In the genomic region with DNA sequence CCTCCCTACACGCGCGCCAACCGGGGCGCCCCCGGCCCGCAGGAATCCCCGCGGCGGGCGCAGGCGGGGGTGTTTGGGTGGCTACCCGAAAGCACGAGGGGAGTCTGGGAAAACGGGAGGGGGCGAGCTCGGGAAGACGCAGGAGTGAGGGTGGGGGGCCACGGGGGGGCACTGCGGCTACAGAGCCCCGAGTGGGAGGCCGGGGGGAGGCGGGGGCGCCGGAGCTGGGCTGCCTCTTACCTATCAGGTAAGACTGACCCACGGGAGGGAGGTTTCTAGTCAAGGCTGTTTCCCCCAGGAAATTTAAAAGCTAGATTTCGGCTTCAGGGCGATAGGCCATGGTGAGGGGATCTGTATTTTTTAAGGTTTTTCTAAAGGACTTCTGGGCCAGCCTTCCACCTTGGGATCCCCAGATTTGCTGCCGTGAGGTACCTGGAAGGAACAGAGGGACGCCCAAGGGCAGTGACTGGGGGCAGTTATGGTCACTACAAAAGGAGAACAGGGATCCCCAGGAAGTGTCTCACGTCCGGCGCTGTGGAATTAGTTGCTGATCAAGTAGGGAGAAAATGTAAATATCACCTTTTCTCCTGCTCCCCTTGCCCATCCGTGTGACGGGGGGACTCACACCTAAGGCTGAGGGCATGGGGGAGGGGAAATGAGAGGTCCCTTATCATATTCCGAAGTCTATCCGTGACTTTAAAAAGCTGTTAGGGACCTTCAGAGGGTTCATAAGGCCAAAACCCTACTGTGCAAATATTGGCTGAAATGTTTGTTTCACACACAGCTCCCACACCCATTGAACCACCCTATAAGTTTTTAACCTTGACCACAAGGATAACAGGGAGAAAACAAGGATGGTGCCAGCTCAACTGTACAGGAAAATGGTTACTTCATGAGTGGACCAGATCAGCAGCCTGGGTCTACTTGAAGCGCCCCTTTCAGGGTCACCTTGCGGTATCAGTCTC, we compare ENCODE assay signal across 8 cellular contexts. TPM values are rescaled to one million over a fixed set of nuclear protein-coding genes. Genes with fewer than 3 reads are reported as not detected.
DNase-seq lines count a peak whose midpoint lies in the region; ATAC-seq and TF ChIP-seq lines count a peak whose summit lies in the region.

No MANE protein-coding gene starts in this region.

- H3K4me3 Mint-ChIP-seq in activated CD8-positive, alpha-beta memory T cell treated with anti-CD3 and anti-CD28 coated beads, Interleukin-2, amount 10 ng/mL, durations not matched to agents 7 days and 5 days: peak overlapping the region; percentile 86

- no peak overlapping the region for H3K9ac ChIP-seq in parathyroid adenoma

- CTCF ChIA-PET in AG04450 (lab: Charles Lee): interaction anchor here (0.6 to 7.2 kb wide), 27 partner anchors 14 to 1139 kb away, joined by 3 to 105 read pairs (median 4); no protein-coding TSS in a partner anchor
- CTCF ChIA-PET in activated CD8-positive, alpha-beta memory T cell treated with anti-CD3 and anti-CD28 coated beads, Interleukin-2, amount 10 ng/mL, durations not matched to agents 7 days and 5 days (lab: Charles Lee): interaction anchor here (0.5 to 7.0 kb wide), 20 partner anchors 11 to 1135 kb away, joined by 3 to 58 read pairs (median 4); a partner anchor contains a TSS

- H3K27me3 Mint-ChIP-seq in activated CD8-positive, alpha-beta memory T cell treated with anti-CD3 and anti-CD28 coated beads, Interleukin-2, amount 10 ng/mL, durations not matched to agents 7 days and 5 days: peaks cover 13% of the 10 kb centered on the region

- no peaks in the 10 kb centered on the region for H3K36me3 Mint-ChIP-seq in activated CD8-positive, alpha-beta memory T cell treated with anti-CD3 and anti-CD28 coated beads, Interleukin-2, amount 10 ng/mL, durations not matched to agents 7 days and 5 days

- TF ChIP-seq CTCF in AG04450 (IDR thresholded peaks at IDR 0.05; ENCODE audit: low read depth, low read length) (no peak), parathyroid adenoma (IDR thresholded peaks at IDR 0.05) (peak; percentile 20)

- H2AFZ ChIP-seq in parathyroid adenoma: peak overlapping the region; percentile 72

- DNase-seq in AG04450 (ENCODE audit: low read depth, low spot score) (no peak), HAP-1 (ENCODE audit: low spot score in 2 of 2) (no peak), head of caudate nucleus (peak in 23 of 42 donors; percentile 8 to 76 (median 45)), AG08395 (ENCODE audit: low spot score) (no peak)
- DNase-seq in activated CD8-positive, alpha-beta memory T cell treated with anti-CD3 and anti-CD28 coated beads, Interleukin-2, amount 10 ng/mL, durations not matched to agents 7 days and 5 days: no peak

- no peaks in the 10 kb centered on the region for H3K79me2 ChIP-seq in parathyroid adenoma

- ATAC-seq in activated CD8-positive, alpha-beta memory T cell treated with anti-CD3 and anti-CD28 coated beads, Interleukin-2, amount 10 ng/mL, durations not matched to agents 7 days and 5 days: no peak
- ATAC-seq in HG03565 (IDR thresholded peaks at IDR 0.05; ENCODE audit: unreplicated experiment): no peak
- no peak for ATAC-seq in HG03097 (IDR thresholded peaks at IDR 0.05; ENCODE audit: low FRiP score, unreplicated experiment)

- in situ Hi-C loops in HAP-1 (cut with MboI; ENCODE audit: low sequenced_read_pairs): loop anchor here (10.0 to 25.0 kb wide), 2 partner anchors 185 to 1138 kb away; no protein-coding TSS in a partner anchor

- peaks cover 31% of the 10 kb centered on the region for H3K4me1 Mint-ChIP-seq in activated CD8-positive, alpha-beta memory T cell treated with anti-CD3 and anti-CD28 coated beads, Interleukin-2, amount 10 ng/mL, durations not matched to agents 7 days and 5 days

- H3K27me3 ChIP-seq in AG04450 (ENCODE audit: control insufficient read depth, insufficient read depth, low read length): no peaks in the 10 kb centered on the region
- H3K27me3 ChIP-seq in HAP-1 (ENCODE audit: low read depth): no peaks in the 10 kb centered on the region
- H3K27me3 ChIP-seq in parathyroid adenoma (ENCODE audit: control insufficient read depth, insufficient read depth, low read length): no peaks in the 10 kb centered on the region

- H3K27ac Mint-ChIP-seq in activated CD8-positive, alpha-beta memory T cell treated with anti-CD3 and anti-CD28 coated beads, Interleukin-2, amount 10 ng/mL, durations not matched to agents 7 days and 5 days: peak overlapping the region; percentile 83

- H3K9me3 Mint-ChIP-seq in activated CD8-positive, alpha-beta memory T cell treated with anti-CD3 and anti-CD28 coated beads, Interleukin-2, amount 10 ng/mL, durations not matched to agents 7 days and 5 days (ENCODE audit: low read depth): no peaks in the 10 kb centered on the region

- peak overlapping the region; percentile 91 for H3K4me3 ChIP-seq in AG04450 (ENCODE audit: low read depth, low read length)
- H3K4me3 ChIP-seq in HAP-1: peak overlapping the region; percentile 60
- H3K4me3 ChIP-seq in parathyroid adenoma (ENCODE audit: low read depth, low read length): peak overlapping the region; percentile 64

- H3K36me3 ChIP-seq in HAP-1 (replicated peaks) (no peaks in the 10 kb centered on the region), parathyroid adenoma (ENCODE audit: control insufficient read depth, insufficient read depth, low read length) (no peaks in the 10 kb centered on the region)

- H3K4me1 ChIP-seq in HAP-1 (no peaks in the 10 kb centered on the region), parathyroid adenoma (peaks cover 4% of the 10 kb centered on the region)

- H3K27ac ChIP-seq in AG04450 (ENCODE audit: low read depth, low read length) (peak overlapping the region; percentile 85), parathyroid adenoma (peak overlapping the region; percentile 82)

- H3K4me2 ChIP-seq in parathyroid adenoma (ENCODE audit: low read length): peak overlapping the region; percentile 96

- intact Hi-C loops in head of caudate nucleus (cut with DNase I): loop anchor here (5.0 to 10.0 kb wide), 4 partner anchors 32 to 1133 kb away; no protein-coding TSS in a partner anchor

- POLR2A ChIA-PET in AG04450 (lab: Yijun Ruan, JAX): interaction anchor here (0.6 to 1.5 kb wide), 4 partner anchors 45 to 696 kb away, joined by 3 to 6 read pairs (median 4); no protein-coding TSS in a partner anchor

- H3K9me3 ChIP-seq in AG04450 (ENCODE audit: control insufficient read depth, insufficient read depth, low read length): peaks cover 14% of the 10 kb centered on the region; the same call in 1 of the 2 replicates
- no peaks in the 10 kb centered on the region for H3K9me3 ChIP-seq in HAP-1
- no peaks in the 10 kb centered on the region for H3K9me3 ChIP-seq in parathyroid adenoma (ENCODE audit: control insufficient read depth, low read length)

RNA-seq across cellular contexts. Expression of a gene that starts 0.6 kb away (rescaled TPM):
- 32.9 and 36.6 TPM in 2 replicates for polyA plus RNA-seq in AG04450 (2011; rRNA removed)
- 68.0 and 68.9 TPM in 2 replicates for polyA minus RNA-seq in AG04450 (2011; rRNA and poly(A)+ RNA removed)
- total RNA-seq in activated CD8-positive, alpha-beta memory T cell treated with anti-CD3 and anti-CD28 coated beads, Interleukin-2, amount 10 ng/mL, durations not matched to agents 7 days and 5 days: 1 to 10 TPM; 4.5 to 5.8 TPM

RNA-seq across cellular contexts. Expression of a gene that starts 35.6 kb away (rescaled TPM):
- 39.4 and 48.7 TPM in 2 replicates for polyA plus RNA-seq in AG04450 (2011; rRNA removed)
- polyA minus RNA-seq in AG04450 (2011; rRNA and poly(A)+ RNA removed): 49.6 and 75.9 TPM in 2 replicates
- 10 to 100 TPM; 29.8 to 32.2 TPM for total RNA-seq in activated CD8-positive, alpha-beta memory T cell treated with anti-CD3 and anti-CD28 coated beads, Interleukin-2, amount 10 ng/mL, durations not matched to agents 7 days and 5 days

Comparison
In these comparisons a context has a peak if more than half of its experiments do, and no peak if none do; other contexts are left out.
1. DNase-seq: peak in head of caudate nucleus (23 of 42); none in AG04450 (single experiment), HAP-1 (0 of 2), activated CD8-positive, alpha-beta memory T cell treated with anti-CD3 and anti-CD28 coated beads, Interleukin-2, amount 10 ng/mL, durations not matched to agents 7 days and 5 days (single experiment) and AG08395 (single experiment).
2. Peak in every context shown above with its lines, with median percentiles within 50 percentile points of each other: H3K4me3 ChIP-seq.